ENCODE assay signal across 8 cellular contexts in the genomic region with DNA sequence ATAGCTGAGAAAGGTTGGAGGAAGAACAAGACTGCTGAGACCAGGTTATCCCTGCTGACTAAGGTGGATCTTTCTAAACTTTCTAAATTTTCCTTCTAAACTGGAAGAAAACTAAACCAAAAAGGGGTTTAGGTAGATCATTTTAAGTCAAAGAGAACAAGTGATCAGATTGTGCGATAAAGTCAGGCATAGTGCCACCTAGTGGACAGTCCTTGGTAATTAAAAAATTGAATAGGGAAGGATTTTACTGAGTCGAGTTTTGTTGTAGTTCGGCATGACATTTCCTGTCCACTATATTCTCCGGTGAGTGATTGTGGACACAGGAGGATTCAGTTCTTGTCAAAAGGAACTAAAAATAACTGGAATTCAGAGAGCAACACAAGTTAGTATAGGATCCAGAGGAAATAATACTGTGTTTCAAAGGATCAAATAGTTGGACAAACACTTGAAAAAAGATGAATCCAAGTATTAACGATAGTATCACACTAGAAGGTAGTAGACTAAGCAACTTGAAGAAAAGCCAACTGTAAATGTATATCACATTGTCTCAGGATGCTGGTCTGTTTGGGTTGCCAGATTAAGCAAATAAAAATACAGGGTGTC.
A peak's percentile ranks its signal among the peaks of the same experiment; 100 is the strongest.
DNase-seq lines count a peak whose midpoint lies in the region; ATAC-seq, FAIRE-seq and TF ChIP-seq lines count a peak whose summit lies in the region.

No MANE protein-coding gene starts in this region.

- H3K9ac ChIP-seq in OCI-LY3 (ENCODE audit: low read length) (peak overlapping the region; percentile 49), endothelial cell of umbilical vein (replicated peaks; ENCODE audit: extremely low read depth, insufficient read depth, low read length) (no peak overlapping the region)

- H3K36me3 ChIP-seq in OCI-LY3 (replicated peaks; ENCODE audit: low read depth, low read length) (no peaks in the 10 kb centered on the region), endothelial cell of umbilical vein (ENCODE audit: control insufficient read depth in 2 of 2, extremely low read depth in 1 of 2, insufficient read depth in 2 of 2, low read length in 2 of 2) (no peaks in the 10 kb centered on the region), pancreas (no peaks in the 10 kb centered on the region), uterus (no peaks in the 10 kb centered on the region)

- H3K4me2 ChIP-seq in OCI-LY3 (ENCODE audit: low read length) (peak overlapping the region; percentile 70), endothelial cell of umbilical vein (ENCODE audit: insufficient read depth, low read length) (no peak overlapping the region)

- H4K20me1 ChIP-seq in OCI-LY3 (ENCODE audit: insufficient read depth, low read length): no peaks in the 10 kb centered on the region
- H4K20me1 ChIP-seq in endothelial cell of umbilical vein (replicated peaks; ENCODE audit: control insufficient read depth, extremely low read depth, insufficient read depth, low read length): no peaks in the 10 kb centered on the region

- CTCF ChIA-PET in endothelial cell of umbilical vein (lab: Charles Lee): no interaction called here

- BruUV-seq in endothelial cell of umbilical vein (replicated peaks; lab: Mats Ljungman, UMichigan): no TSS peak

- FAIRE-seq in endothelial cell of umbilical vein (lab: Jason Lieb, UNC): peak; percentile 59
- FAIRE-seq in pancreas (lab: Jason Lieb, UNC): no peak

- H3K27ac ChIP-seq in OCI-LY3 (ENCODE audit: low read length) (no peak overlapping the region), endothelial cell of umbilical vein (ENCODE audit: insufficient read depth, low read depth, low read length) (no peak overlapping the region), pancreas (no peak overlapping the region), uterus (no peak overlapping the region)

- peak overlapping the region; percentile 91 for H2AFZ ChIP-seq in OCI-LY3 (ENCODE audit: low read depth, low read length)
- no peak overlapping the region for H2AFZ ChIP-seq in endothelial cell of umbilical vein (ENCODE audit: low read depth, low read length)

- peak; percentile 90 for DNase-seq in DMS53 treated with DMSO at 0.1 percent for 48 hours (lab: John Stamatoyannopoulos, UW; ENCODE audit: unreplicated experiment)
- peak; percentile 7 for DNase-seq in endothelial cell of umbilical vein (ENCODE audit: low read depth, low spot score)
- DNase-seq in pancreas: no peak
- no peak for DNase-seq in uterus
- DNase-seq in activated gamma-delta T cell treated with Interleukin-2 at 50 U/mL for 16 hours: no peak

- H3K27me3 ChIP-seq in OCI-LY3 (ENCODE audit: low read depth, low read length) (no peaks in the 10 kb centered on the region), endothelial cell of umbilical vein (ENCODE audit: control insufficient read depth in 2 of 2, insufficient read depth in 2 of 2, low read length in 2 of 2) (no peaks in the 10 kb centered on the region), pancreas (no peaks in the 10 kb centered on the region), uterus (no peaks in the 10 kb centered on the region)

- H3K9me3 ChIP-seq in OCI-LY3 (ENCODE audit: insufficient read depth, low read length) (no peaks in the 10 kb centered on the region), endothelial cell of umbilical vein (replicated peaks; ENCODE audit: control insufficient read depth, insufficient read depth, low read length) (no peaks in the 10 kb centered on the region), pancreas (no peaks in the 10 kb centered on the region), uterus (no peaks in the 10 kb centered on the region)

- peak; percentile 90 for TF ChIP-seq CTCF in OCI-LY3 (IDR thresholded peaks at IDR 0.05; ENCODE audit: low read depth, low read length)
- peak; percentile 28 to 35 for TF ChIP-seq CTCF in endothelial cell of umbilical vein (IDR thresholded peaks at IDR 0.05; ENCODE audit: extremely low read depth in 1 of 2, insufficient read depth in 1 of 2, low read depth in 1 of 2, low read length in 2 of 2)
- TF ChIP-seq CTCF in pancreas (IDR thresholded peaks at IDR 0.05): peak; percentile 31 to 54 (median 53)
- peak in 1 of 4 experiments; percentile 17 for TF ChIP-seq CTCF in uterus (IDR thresholded peaks at IDR 0.05)

- no peak for TF ChIP-seq POLR2A in endothelial cell of umbilical vein (IDR thresholded peaks at IDR 0.05; ENCODE audit: low read depth, low read length)
- no peak for TF ChIP-seq POLR2A in uterus (IDR thresholded peaks at IDR 0.05)

- intact Hi-C loops in endothelial cell of umbilical vein (cut with micrococcal nuclease) (no loop called here), pancreas (cut with DNase I) (no loop called here), uterus (cut with DNase I; ENCODE audit: low total_unique reads) (no loop called here)

- POLR2A ChIA-PET in endothelial cell of umbilical vein (lab: Charles Lee): no interaction called here

- ATAC-seq in GM18870 (IDR thresholded peaks at IDR 0.05; ENCODE audit: unreplicated experiment) (peak; percentile 84), HG03439 (IDR thresholded peaks at IDR 0.05; ENCODE audit: unreplicated experiment) (peak; percentile 74), pancreas (peak in 2 of 4 donors; percentile 45 to 48)

- WGBS in pancreas, 2 donors: 20 to 25% methylated on average over 5 of the region's 5 CpGs

- dilution Hi-C loops in endothelial cell of umbilical vein (cut with MboI; ENCODE audit: extremely low pct_ligation_motif_present, low sequenced_read_pairs): no loop called here

- H3K79me2 ChIP-seq in OCI-LY3 (ENCODE audit: low read length): no peaks in the 10 kb centered on the region
- no peaks in the 10 kb centered on the region for H3K79me2 ChIP-seq in endothelial cell of umbilical vein (ENCODE audit: control insufficient read depth, insufficient read depth, low read length)

- H3K4me3 ChIP-seq in OCI-LY3 (ENCODE audit: low read length) (peak overlapping the region; percentile 55), endothelial cell of umbilical vein (replicated peaks in 1 of 3; ENCODE audit: insufficient read depth in 1 of 3, low read depth in 1 of 3, low read length in 3 of 3) (no peak overlapping the region), pancreas (no peak overlapping the region), uterus (no peak overlapping the region)

- peaks cover 12% of the 10 kb centered on the region for H3K4me1 ChIP-seq in OCI-LY3 (ENCODE audit: low read length)
- no peaks in the 10 kb centered on the region for H3K4me1 ChIP-seq in endothelial cell of umbilical vein (ENCODE audit: control insufficient read depth, extremely low read depth, insufficient read depth, low read length)
- no peaks in the 10 kb centered on the region for H3K4me1 ChIP-seq in pancreas
- H3K4me1 ChIP-seq in uterus: no peaks in the 10 kb centered on the region

- no peaks in the 10 kb centered on the region for H3K9me1 ChIP-seq in endothelial cell of umbilical vein (replicated peaks; ENCODE audit: control insufficient read depth, extremely low read depth, insufficient read depth, low read length)

TF ChIP-seq in endothelial cell of umbilical vein, 7 proteins besides CTCF, POLR2A, EP300 and RAD21:
- TF ChIP-seq POLR2AphosphoS5 (IDR thresholded peaks at IDR 0.05; ENCODE audit: insufficient read depth, low read depth, low read length) (no peak), GATA2 (IDR thresholded peaks at IDR 0.05; ENCODE audit: insufficient read depth, insufficient read length, low read depth, low read length) (no peak), MYC (IDR thresholded peaks at IDR 0.05; ENCODE audit: low read depth, low read length) (no peak), EZH2 (IDR thresholded peaks at IDR 0.05; ENCODE audit: borderline replicate concordance, low read depth, low read length, severe bottlenecking) (no peak), JUN (IDR thresholded peaks at IDR 0.05; ENCODE audit: borderline replicate concordance, insufficient read depth, insufficient read length, low read depth) (no peak), FOS (IDR thresholded peaks at IDR 0.05; ENCODE audit: borderline replicate concordance, insufficient read depth, low read length) (no peak)
- TF ChIP-seq, protein P1, sequence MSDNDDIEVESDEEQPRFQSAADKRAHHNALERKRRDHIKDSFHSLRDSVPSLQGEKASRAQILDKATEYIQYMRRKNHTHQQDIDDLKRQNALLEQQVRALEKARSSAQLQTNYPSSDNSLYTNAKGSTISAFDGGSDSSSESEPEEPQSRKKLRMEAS (IDR thresholded peaks at IDR 0.05; ENCODE audit: insufficient read depth, insufficient read length): no peak
TF ChIP-seq in endothelial cell of umbilical vein: peak in this region for 0.

Comparison
In these comparisons a context has a peak if more than half of its experiments do, and no peak if none do; other contexts are left out.
1. DNase-seq: peak in DMS53 treated with DMSO at 0.1 percent for 48 hours (single experiment) and endothelial cell of umbilical vein (single experiment); none in pancreas (0 of 6), uterus (0 of 2) and activated gamma-delta T cell treated with Interleukin-2 at 50 U/mL for 16 hours (single experiment).